Comparison of ENCODE assay signal across 23 cellular contexts in genomic region chr7:42210333-42210732, GRCh38. TPM values are rescaled to one million over a fixed set of nuclear protein-coding genes. Genes with fewer than 3 reads are reported as not detected.
A peak's percentile ranks its signal among the peaks of the same experiment; 100 is the strongest.
DNase-seq lines count a peak whose midpoint lies in the region; ATAC-seq, FAIRE-seq and TF ChIP-seq lines count a peak whose summit lies in the region.
"Had no signal": no experiment of that assay in that cellular context is flagged by ENCODE, and none has a peak within 500 bp of the region (broad histone marks: within the 10 kb centered on the region; RNA-seq: fewer than 3 reads in every experiment).

No MANE protein-coding gene starts in this region.

- H3K36me3 ChIP-seq in HUES64 (ENCODE audit: insufficient read depth, low read length) (peaks cover 20% of the 10 kb centered on the region; the same call in 1 of the 2 replicates), astrocyte (ENCODE audit: insufficient read depth, low read length) (no peaks in the 10 kb centered on the region)

- peaks cover 19% of the 10 kb centered on the region for H3K4me1 Mint-ChIP-seq in astrocyte (ENCODE audit: low read depth, unreplicated experiment)
- H3K4me1 Mint-ChIP-seq: CD4-positive, alpha-beta memory T cell had no signal

- DNase-seq in astrocyte (ENCODE audit: low read depth) (no peak), myocyte (ENCODE audit: low read depth) (peak; percentile 22), HT-29 (ENCODE audit: low spot score) (no peak)
- DNase-seq in activated CD4-positive, alpha-beta T cell treated with anti-CD3 and anti-CD28 coated beads, Interleukin-2, amount 50 U/mL, for 1 hour, result no peak
- DNase-seq in activated CD4-positive, alpha-beta T cell treated with anti-CD3 and anti-CD28 coated beads for 4 hours, result no peak
- DNase-seq: CD4-positive, alpha-beta memory T cell; DND-41; GM23248; HCEC 1CT; Kasumi-1; NCI-H1417; NCI-H1694 treated with DMSO at 0.1 percent for 48 hours; NCI-H446 treated with DMSO at 0.1 percent for 48 hours; NCI-H69; PC-9; RPMI8226; SHP77; SW 1271 had no signal

- H3K4me3 ChIP-seq in HUES64 (ENCODE audit: low read length) (no peak overlapping the region), astrocyte (ENCODE audit: insufficient read depth, low read depth, low read length) (no peak overlapping the region)
- H3K4me3 ChIP-seq: BLaER1 treated with 17β-estradiol and CSF1 and Interleukin-3, amounts not matched to agents 10 nM and 100 nM; GM23248; PC-9 had no signal

- no peaks in the 10 kb centered on the region for H3K36me3 Mint-ChIP-seq in astrocyte (ENCODE audit: low read depth, unreplicated experiment)
- H3K36me3 Mint-ChIP-seq: CD4-positive, alpha-beta memory T cell had no signal

- H3K9ac ChIP-seq in HUES64 (ENCODE audit: low read depth, low read length) (no peak overlapping the region; the same call in 1 of the 2 replicates), astrocyte (ENCODE audit: low read length) (no peak overlapping the region)
- H3K9ac ChIP-seq: BLaER1 treated with 17β-estradiol and CSF1 and Interleukin-3, amounts not matched to agents 10 nM and 100 nM; GM23248 had no signal

- H3K4me3 Mint-ChIP-seq in astrocyte (ENCODE audit: unreplicated experiment), result no peak overlapping the region
- H3K4me3 Mint-ChIP-seq: CD4-positive, alpha-beta memory T cell had no signal

- no peak for TF ChIP-seq CTCF in astrocyte (IDR thresholded peaks at IDR 0.05; ENCODE audit: insufficient read depth, low read depth, low read length)

- H3K79me2 ChIP-seq in astrocyte (ENCODE audit: insufficient read depth, low read length), result peaks cover 14% of the 10 kb centered on the region

- H2AFZ ChIP-seq in astrocyte (ENCODE audit: low read depth, low read length), result no peak overlapping the region
- H2AFZ ChIP-seq: PC-9 had no signal

- H3K9me3 ChIP-seq in HUES64 (ENCODE audit: insufficient read depth, low read depth, low read length), result no peaks in the 10 kb centered on the region
- no peaks in the 10 kb centered on the region for H3K9me3 ChIP-seq in astrocyte (ENCODE audit: insufficient read depth, low read depth, low read length)
- H3K9me3 ChIP-seq: BLaER1 treated with 17β-estradiol and CSF1 and Interleukin-3, amounts not matched to agents 10 nM and 100 nM had no signal

- peak overlapping the region; percentile 81 for H3K27ac Mint-ChIP-seq in astrocyte (ENCODE audit: unreplicated experiment)
- H3K27ac Mint-ChIP-seq: CD4-positive, alpha-beta memory T cell had no signal

- ATAC-seq in GM21723 (IDR thresholded peaks at IDR 0.05; ENCODE audit: unreplicated experiment), result no peak

- H3K27ac ChIP-seq in HUES64 (ENCODE audit: low read depth, low read length) (peak overlapping the region; percentile 24; the same call in 1 of the 2 replicates), astrocyte (ENCODE audit: low read depth, low read length) (no peak overlapping the region)
- H3K27ac ChIP-seq: BLaER1 treated with 17β-estradiol and CSF1 and Interleukin-3, amounts not matched to agents 10 nM and 100 nM; GM23248; PC-9 had no signal

- peaks cover 55% of the 10 kb centered on the region for H3K4me1 ChIP-seq in HUES64 (ENCODE audit: insufficient read depth, low read length)
- no peaks in the 10 kb centered on the region for H3K4me1 ChIP-seq in astrocyte (ENCODE audit: insufficient read depth, low read length)
- H3K4me1 ChIP-seq: BLaER1 treated with 17β-estradiol and CSF1 and Interleukin-3, amounts not matched to agents 10 nM and 100 nM had no signal

- no peaks in the 10 kb centered on the region for H3K27me3 Mint-ChIP-seq in astrocyte (ENCODE audit: low read depth, unreplicated experiment)
- H3K27me3 Mint-ChIP-seq: CD4-positive, alpha-beta memory T cell had no signal

- H3K27me3 ChIP-seq in HUES64 (ENCODE audit: insufficient read depth, low read length) (no peaks in the 10 kb centered on the region), astrocyte (ENCODE audit: insufficient read depth, low read length) (no peaks in the 10 kb centered on the region)
- H3K27me3 ChIP-seq: BLaER1 treated with 17β-estradiol and CSF1 and Interleukin-3, amounts not matched to agents 10 nM and 100 nM had no signal

- H4K20me1 ChIP-seq in astrocyte (ENCODE audit: insufficient read depth, low read length), result peaks cover under 1% of the 10 kb centered on the region
- H4K20me1 ChIP-seq: BLaER1 treated with 17β-estradiol and CSF1 and Interleukin-3, amounts not matched to agents 10 nM and 100 nM had no signal

- WGBS in HUES64, result 100% methylated on average over 2 of the region's 3 CpGs

- no peak for FAIRE-seq in astrocyte (lab: Jason Lieb, UNC)
- FAIRE-seq: GM12891 had no signal

- H3K9me3 Mint-ChIP-seq in astrocyte (ENCODE audit: unreplicated experiment), result no peaks in the 10 kb centered on the region

- H3K4me2 ChIP-seq in astrocyte (ENCODE audit: low read length), result no peak overlapping the region
- H3K4me2 ChIP-seq: BLaER1 treated with 17β-estradiol and CSF1 and Interleukin-3, amounts not matched to agents 10 nM and 100 nM; PC-9 had no signal

RNA-seq across cellular contexts. Expression of gene GLI3, which starts 26.7 kb away (rescaled TPM):
- polyA plus RNA-seq in HUES64 (2013, experiment 1 of 2), result 20.6 TPM
- 24.7 TPM for polyA plus RNA-seq in HUES64 (2013, experiment 2 of 2)
- total RNA-seq in astrocyte (22.1 and 27.7 TPM in 2 replicates), myocyte (2.7 and 3.7 TPM in 2 replicates)
- 1.8 TPM for polyA plus RNA-seq in myocyte (2012)
- not detected in 2 replicates for total RNA-seq in HT-29 (2014; rRNA removed; shearing (Covaris generic))
- total RNA-seq: G401, PC-9 had no signal
